27 cellular contexts compared by ENCODE assay signal in the genomic region with DNA sequence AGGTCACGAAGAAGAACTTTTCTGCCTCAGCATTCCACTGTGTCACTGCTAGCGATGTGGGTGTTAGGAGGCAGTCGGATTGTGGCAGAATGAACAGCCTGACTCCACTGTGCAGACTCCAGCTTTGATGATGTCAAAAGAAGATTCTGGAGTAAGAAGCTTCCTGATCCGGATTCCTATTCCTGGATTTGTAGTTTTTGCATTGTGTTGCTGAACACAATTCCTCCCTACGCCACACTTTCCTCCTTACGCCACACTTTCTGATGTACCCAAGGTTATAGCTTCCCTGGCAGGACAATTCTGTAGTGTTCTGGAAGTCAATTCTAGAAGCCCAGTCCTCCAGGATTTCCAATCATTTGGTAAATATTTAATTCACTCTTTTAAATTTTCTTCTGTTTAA.
"Had no signal": no experiment of that assay in that cellular context is flagged by ENCODE, and none has a peak within 500 bp of the region (broad histone marks: within the 10 kb centered on the region; RNA-seq: fewer than 3 reads in every experiment).

No MANE protein-coding gene starts in this region.

- DNase-seq: kidney; left colon; left lung; lower lobe of right lung; mammary epithelial cell; mesenchymal stem cell; naive thymus-derived CD8-positive, alpha-beta T cell; nephron progenitor cell; occipital lobe; right lobe of liver; stimulated activated CD4-positive, alpha-beta T cell treated with anti-CD3 and anti-CD28 coated beads, Interleukin-1b, Interleukin-23, amount 100 ng/mL, for 48 hours; stimulated activated CD4-positive, alpha-beta T cell treated with anti-CD3 and anti-CD28 coated beads, Interleukin-2, amount 100 ng/mL, for 48 hours; stimulated activated CD4-positive, alpha-beta T cell treated with anti-CD3 and anti-CD28 coated beads, Interleukin-4, amount 100 ng/mL, for 4 hours; stimulated activated CD8-positive, alpha-beta memory T cell treated with anti-CD3 and anti-CD28 coated beads, Interleukin-4, amount 100 ng/mL, for 48 hours; stimulated activated naive CD4-positive, alpha-beta T cell treated with Interleukin-2 at 50 U/mL for 16 hours; stimulated activated naive CD8-positive, alpha-beta T cell treated with anti-CD3 and anti-CD28 coated beads, Interleukin-15, amount 100 ng/mL, for 72 hours; substantia nigra; uterus had no signal

- H3K27me3 ChIP-seq: hepatocyte, left lung, neutrophil, right atrium auricular region, right lobe of liver, tibial nerve, uterus had no signal

- H3K27ac Mint-ChIP-seq: naive thymus-derived CD8-positive, alpha-beta T cell; nephron progenitor cell; progenitor cell of endocrine pancreas; stimulated activated memory B cell treated with anti-CD40 and anti-IgM and Interleukin-4, amounts not matched to agents 10 μg/mL and 1 μg/mL and 100 μg/mL, for 72 hours; stimulated activated naive CD8-positive, alpha-beta T cell treated with anti-CD3 and anti-CD28 coated beads, Interleukin-15, amount 100 ng/mL, for 72 hours; type B pancreatic cell had no signal

- H3K36me3 ChIP-seq: left lung, lower lobe of right lung, neutrophil, right atrium auricular region, right lobe of liver, tibial nerve, uterus had no signal

- H3K4me3 Mint-ChIP-seq: naive thymus-derived CD8-positive, alpha-beta T cell; nephron progenitor cell; stimulated activated memory B cell treated with anti-CD40 and anti-IgM and Interleukin-4, amounts not matched to agents 10 μg/mL and 1 μg/mL and 100 μg/mL, for 72 hours; stimulated activated naive CD8-positive, alpha-beta T cell treated with anti-CD3 and anti-CD28 coated beads, Interleukin-15, amount 100 ng/mL, for 72 hours; type B pancreatic cell had no signal

- H3K4me1 ChIP-seq: left lung, lower lobe of right lung, right atrium auricular region, right lobe of liver, tibial nerve, uterus had no signal

- H3K9me3 ChIP-seq: left lung, lower lobe of right lung, neutrophil, right atrium auricular region, right lobe of liver, tibial nerve, uterus had no signal

- H3K9me3 Mint-ChIP-seq: nephron progenitor cell; stimulated activated memory B cell treated with anti-CD40 and anti-IgM and Interleukin-4, amounts not matched to agents 10 μg/mL and 1 μg/mL and 100 μg/mL, for 72 hours; type B pancreatic cell had no signal

- H3K4me2 ChIP-seq: hepatocyte, smooth muscle cell had no signal

- ATAC-seq: left colon; left lung; lower lobe of right lung; naive thymus-derived CD8-positive, alpha-beta T cell; right lobe of liver; stimulated activated memory B cell treated with anti-CD40 and anti-IgM and Interleukin-4, amounts not matched to agents 10 μg/mL and 1 μg/mL and 100 μg/mL, for 72 hours; stimulated activated naive CD8-positive, alpha-beta T cell treated with anti-CD3 and anti-CD28 coated beads, Interleukin-15, amount 100 ng/mL, for 72 hours had no signal

- H2AFZ ChIP-seq: hepatocyte had no signal

- H3K36me3 Mint-ChIP-seq: naive thymus-derived CD8-positive, alpha-beta T cell; stimulated activated memory B cell treated with anti-CD40 and anti-IgM and Interleukin-4, amounts not matched to agents 10 μg/mL and 1 μg/mL and 100 μg/mL, for 72 hours; type B pancreatic cell had no signal

- H3K4me1 Mint-ChIP-seq: naive thymus-derived CD8-positive, alpha-beta T cell; nephron progenitor cell; stimulated activated naive CD8-positive, alpha-beta T cell treated with anti-CD3 and anti-CD28 coated beads, Interleukin-15, amount 100 ng/mL, for 72 hours had no signal

- H3K4me3 ChIP-seq: hepatocyte, left lung, lower lobe of right lung, right atrium auricular region, right lobe of liver, smooth muscle cell, tibial nerve, uterus had no signal

- H3K27me3 Mint-ChIP-seq: naive thymus-derived CD8-positive, alpha-beta T cell; progenitor cell of endocrine pancreas; stimulated activated memory B cell treated with anti-CD40 and anti-IgM and Interleukin-4, amounts not matched to agents 10 μg/mL and 1 μg/mL and 100 μg/mL, for 72 hours; stimulated activated naive CD8-positive, alpha-beta T cell treated with anti-CD3 and anti-CD28 coated beads, Interleukin-15, amount 100 ng/mL, for 72 hours; type B pancreatic cell had no signal

- H3K27ac ChIP-seq: hepatocyte, left lung, lower lobe of right lung, neutrophil, right atrium auricular region, right lobe of liver, tibial nerve, uterus had no signal

- H3K79me2 ChIP-seq: hepatocyte had no signal

- FAIRE-seq: islet of Langerhans, kidney had no signal
